10 cellular contexts compared by ENCODE assay signal in genomic region chr19:29404951-29405727, GRCh38.
DNase-seq lines count a peak whose midpoint lies in the region; ATAC-seq and TF ChIP-seq lines count a peak whose summit lies in the region.
"Had no signal": no experiment of that assay in that cellular context is flagged by ENCODE, and none has a peak within 500 bp of the region (broad histone marks: within the 10 kb centered on the region; RNA-seq: fewer than 3 reads in every experiment).

No MANE protein-coding gene starts in this region.

- H3K9me3 ChIP-seq in GM23248 (ENCODE audit: low read depth), result no peaks in the 10 kb centered on the region
- peaks cover 0 to 2% of the 10 kb centered on the region in 2 donors for H3K9me3 ChIP-seq in esophagus (ENCODE audit: control insufficient read depth in 2 of 2, insufficient read depth in 1 of 2, low read depth in 1 of 2, low read length in 1 of 2)
- no peaks in the 10 kb centered on the region for H3K9me3 ChIP-seq in osteoblast (ENCODE audit: low read depth, low read length)

- no peaks in the 10 kb centered on the region for H4K20me1 ChIP-seq in GM23248 (ENCODE audit: insufficient read depth)
- H4K20me1 ChIP-seq in osteoblast (ENCODE audit: insufficient read depth, low read length), result no peaks in the 10 kb centered on the region

- TF ChIP-seq CTCF in osteoblast (IDR thresholded peaks at IDR 0.05; ENCODE audit: extremely low read depth, low read depth, low read length), result no peak

- no peaks in the 10 kb centered on the region for H3K27me3 ChIP-seq in GM23248 (replicated peaks; ENCODE audit: insufficient read depth)
- H3K27me3 ChIP-seq in esophagus (ENCODE audit: control insufficient read depth in 1 of 2, insufficient read depth in 2 of 2, low read length in 2 of 2), result no peaks in the 10 kb centered on the region
- no peaks in the 10 kb centered on the region for H3K27me3 ChIP-seq in osteoblast (ENCODE audit: insufficient read depth, low read length)

- H3K4me1 ChIP-seq in GM23248 (ENCODE audit: insufficient read depth), result no peaks in the 10 kb centered on the region
- peaks cover 0 to 11% of the 10 kb centered on the region in 2 donors for H3K4me1 ChIP-seq in esophagus (ENCODE audit: control insufficient read depth in 2 of 2, insufficient read depth in 2 of 2, low read length in 1 of 2)
- no peaks in the 10 kb centered on the region for H3K4me1 ChIP-seq in osteoblast (ENCODE audit: insufficient read depth, low read length)

- WGBS in GM23248 (ENCODE audit: low coverage in 1 of 2, low lambda C conversion rate in 2 of 2, missing lambda C conversion rate in 2 of 2), 2 experiments, result 5 to 6% methylated on average over 28 to 31 of the region's 33 CpGs
- WGBS in esophagus, 2 donors, result 9 to 13% methylated on average over 33 of the region's 33 CpGs

- H3K27ac ChIP-seq in GM23248 (no peak overlapping the region), esophagus (ENCODE audit: low read depth in 2 of 2, low read length in 1 of 2) (peak overlapping the region; percentile 6 to 29), osteoblast (ENCODE audit: low read depth, low read length) (no peak overlapping the region)

- H3F3A ChIP-seq in GM23248 (ENCODE audit: insufficient read depth), result no peaks in the 10 kb centered on the region

- H3K4me3 ChIP-seq in GM23248 (no peak overlapping the region), esophagus (ENCODE audit: low read depth in 1 of 2, low read length in 2 of 2) (no peak overlapping the region), osteoblast (ENCODE audit: insufficient read depth, low read length) (no peak overlapping the region)

- H3K9me2 ChIP-seq in GM23248 (ENCODE audit: insufficient read depth), result no peaks in the 10 kb centered on the region

- H2AFZ ChIP-seq in GM23248 (no peak overlapping the region), osteoblast (ENCODE audit: low read length) (no peak overlapping the region)

- in situ Hi-C loops in GM23248 (cut with MboI), result no loop called here

- ATAC-seq in HG03025 (IDR thresholded peaks at IDR 0.05; ENCODE audit: low FRiP score, unreplicated experiment), result no peak

- DNase-seq in GM23248 (peak; percentile 2), NCI-H2196 (lab: John Stamatoyannopoulos, UW; ENCODE audit: unreplicated experiment) (peak; percentile 40), osteoblast (ENCODE audit: insufficient read length, low spot score, missing footprints) (peak; percentile 83), globus pallidus (ENCODE audit: low spot score) (no peak), UCSD-AML1 (lab: John Stamatoyannopoulos, UW; ENCODE audit: unreplicated experiment) (no peak)
- DNase-seq in activated naive CD4-positive, alpha-beta T cell treated with Interleukin-2 at 50 U/mL for 16 hours, result no peak
- DNase-seq: CD4-positive, CD25-positive, alpha-beta regulatory T cell; SW 1271 had no signal

- no peaks in the 10 kb centered on the region for H3K36me3 ChIP-seq in GM23248 (ENCODE audit: low read depth)
- H3K36me3 ChIP-seq in esophagus (ENCODE audit: control insufficient read depth in 2 of 2, insufficient read depth in 2 of 2, low read length in 1 of 2), result no peaks in the 10 kb centered on the region
- H3K36me3 ChIP-seq in osteoblast (ENCODE audit: insufficient read depth, low read length), result no peaks in the 10 kb centered on the region

- no peak overlapping the region for H3K9ac ChIP-seq in GM23248

- no peak overlapping the region for H3K4me2 ChIP-seq in GM23248 (ENCODE audit: unreplicated experiment)
- no peak overlapping the region for H3K4me2 ChIP-seq in osteoblast (ENCODE audit: insufficient read depth, low read length)

- H3K79me2 ChIP-seq in GM23248 (ENCODE audit: insufficient read depth) (no peaks in the 10 kb centered on the region), osteoblast (ENCODE audit: insufficient read depth, low read length) (no peaks in the 10 kb centered on the region)

Comparison
In these comparisons a context has a peak if more than half of its experiments do, and no peak if none do; other contexts are left out.
1. DNase-seq: peak in GM23248 (single experiment), NCI-H2196 (single experiment) and osteoblast (single experiment); none in activated naive CD4-positive, alpha-beta T cell treated with Interleukin-2 at 50 U/mL for 16 hours (single experiment), globus pallidus (single experiment) and UCSD-AML1 (single experiment).
2. H3K27ac ChIP-seq: peak in esophagus (2 of 2); none in GM23248 (single experiment) and osteoblast (single experiment).